Comparison of ENCODE assay signal across 9 cellular contexts in the genomic region with DNA sequence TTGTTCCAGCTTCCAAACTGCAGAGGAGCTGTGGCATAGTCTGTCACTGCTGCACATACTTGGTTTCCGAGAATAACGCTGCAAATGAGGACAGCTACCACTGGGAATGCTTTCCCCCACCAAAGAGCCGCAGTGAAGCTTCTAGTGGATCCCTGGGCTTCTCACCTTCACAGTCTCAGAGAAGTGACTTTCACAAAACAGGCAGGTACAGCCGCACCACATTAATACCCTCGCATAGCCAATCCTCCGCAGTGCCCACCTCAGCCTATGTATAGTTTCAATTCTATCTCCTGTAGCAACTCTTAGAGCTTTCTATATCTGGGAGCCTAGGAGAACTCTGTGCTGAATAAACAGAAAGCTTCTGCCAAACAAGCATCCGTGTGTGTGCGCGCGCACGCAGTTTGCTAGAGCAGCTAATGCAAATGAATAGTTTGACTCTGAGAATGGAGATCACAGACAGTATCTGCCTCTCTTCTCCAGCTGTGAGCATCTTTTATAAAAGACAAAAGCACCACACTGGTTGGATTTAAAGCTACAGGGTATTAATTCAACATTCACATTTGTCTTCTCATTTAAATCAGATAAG.
A peak's percentile ranks its signal among the peaks of the same experiment; 100 is the strongest.
DNase-seq lines count a peak whose midpoint lies in the region; ATAC-seq and TF ChIP-seq lines count a peak whose summit lies in the region.
"Had no signal": no experiment of that assay in that cellular context is flagged by ENCODE, and none has a peak within 500 bp of the region (broad histone marks: within the 10 kb centered on the region; RNA-seq: fewer than 3 reads in every experiment).

No MANE protein-coding gene starts in this region.

- no peak overlapping the region for H3K4me3 Mint-ChIP-seq in CD4-positive, alpha-beta T cell
- H3K4me3 Mint-ChIP-seq: central memory CD8-positive, alpha-beta T cell had no signal

- H3K27ac ChIP-seq in CD4-positive, alpha-beta T cell (ENCODE audit: low read depth, low read length): no peak overlapping the region

- ATAC-seq in left ventricle myocardium superior: peak; percentile 85
- ATAC-seq in HG03045 (IDR thresholded peaks at IDR 0.05; ENCODE audit: unreplicated experiment): no peak
- no peak for ATAC-seq in CD4-positive, alpha-beta T cell (ENCODE audit: poor library complexity)

- POLR2A ChIA-PET in CD4-positive, alpha-beta T cell (lab: Charles Lee): no interaction called here

- no peaks in the 10 kb centered on the region for H3K27me3 Mint-ChIP-seq in CD4-positive, alpha-beta T cell
- H3K27me3 Mint-ChIP-seq: central memory CD8-positive, alpha-beta T cell had no signal

- DNase-seq in GM04504 (ENCODE audit: low read depth): peak; percentile 54
- peak; percentile 91 for DNase-seq in left ventricle myocardium superior
- peak; percentile 97 for DNase-seq in pons (ENCODE audit: low spot score)
- no peak for DNase-seq in Kasumi-1 (lab: John Stamatoyannopoulos, UW)
- DNase-seq in GF-D8 (lab: John Stamatoyannopoulos, UW): no peak
- DNase-seq in CD4-positive, alpha-beta T cell: no peak

- H3K9me3 Mint-ChIP-seq in CD4-positive, alpha-beta T cell: no peaks in the 10 kb centered on the region
- H3K9me3 Mint-ChIP-seq: central memory CD8-positive, alpha-beta T cell had no signal

- intact Hi-C loops in left ventricle myocardium superior (cut with micrococcal nuclease): no loop called here
- intact Hi-C loops in CD4-positive, alpha-beta T cell (cut with DNase I, micrococcal nuclease): no loop called here

- no peak overlapping the region for H3K27ac Mint-ChIP-seq in CD4-positive, alpha-beta T cell

- peaks cover 12% of the 10 kb centered on the region for H3K4me1 Mint-ChIP-seq in CD4-positive, alpha-beta T cell (ENCODE audit: low read depth)

- no peaks in the 10 kb centered on the region for H3K9me3 ChIP-seq in CD4-positive, alpha-beta T cell (ENCODE audit: control insufficient read depth, low read length)

- no peaks in the 10 kb centered on the region for H3K27me3 ChIP-seq in CD4-positive, alpha-beta T cell (ENCODE audit: control insufficient read depth, insufficient read depth, low read length)

- no peak for TF ChIP-seq CTCF in WI38 (IDR thresholded peaks at IDR 0.05; ENCODE audit: low read depth, low read length)
- TF ChIP-seq CTCF in CD4-positive, alpha-beta T cell (IDR thresholded peaks at IDR 0.05): no peak

- peak overlapping the region; percentile 32 for H3K4me3 ChIP-seq in WI38 (ENCODE audit: low read depth, low read length)

- H3K36me3 Mint-ChIP-seq in CD4-positive, alpha-beta T cell (ENCODE audit: low read depth): no peaks in the 10 kb centered on the region

- CTCF ChIA-PET in CD4-positive, alpha-beta T cell (lab: Charles Lee): no interaction called here

Comparison
In these comparisons a context has a peak if more than half of its experiments do, and no peak if none do; other contexts are left out.
1. DNase-seq: peak in GM04504 (single experiment), left ventricle myocardium superior (single experiment) and pons (single experiment); none in Kasumi-1 (0 of 2), GF-D8 (single experiment) and CD4-positive, alpha-beta T cell (0 of 10).